ENCODE assay signal across 20 cellular contexts in genomic region chr2:72097276-72097675, GRCh38. TPM values are rescaled to one million over a fixed set of nuclear protein-coding genes. Genes with fewer than 3 reads are reported as not detected.
DNase-seq lines count a peak whose midpoint lies in the region; ATAC-seq, FAIRE-seq and TF ChIP-seq lines count a peak whose summit lies in the region.
"Had no signal": no experiment of that assay in that cellular context is flagged by ENCODE, and none has a peak within 500 bp of the region (broad histone marks: within the 10 kb centered on the region; RNA-seq: fewer than 3 reads in every experiment).

No MANE protein-coding gene starts in this region.

- no peaks in the 10 kb centered on the region for H4K20me1 ChIP-seq in HepG2 (ENCODE audit: insufficient read depth, low read length)
- H4K20me1 ChIP-seq: BLaER1 had no signal

- H3K79me2 ChIP-seq in HepG2 (ENCODE audit: insufficient read depth, low read length), result no peaks in the 10 kb centered on the region

- no TSS peak for BruUV-seq in HepG2 (replicated peaks; lab: Mats Ljungman, UMichigan)

- no peak overlapping the region for H3K4me3 ChIP-seq in HepG2 (replicated peaks in 1 of 3; ENCODE audit: insufficient read depth in 1 of 3, low read depth in 2 of 3, low read length in 3 of 3)
- H3K4me3 ChIP-seq in right lobe of liver, result no peak overlapping the region
- H3K4me3 ChIP-seq in vagina, result no peak overlapping the region
- H3K4me3 ChIP-seq: BLaER1, GM12878 had no signal

- H3K4me1 ChIP-seq in HepG2 (ENCODE audit: insufficient read depth, low read length) (no peaks in the 10 kb centered on the region), right lobe of liver (no peaks in the 10 kb centered on the region), vagina (no peaks in the 10 kb centered on the region)
- H3K4me1 ChIP-seq: BLaER1 had no signal

- no peak overlapping the region for H3K9ac ChIP-seq in HepG2 (ENCODE audit: insufficient read depth, low read depth, low read length)
- H3K9ac ChIP-seq: BLaER1 had no signal

- WGBS in HepG2 (ENCODE audit: low lambda C conversion rate), result 37% methylated on average over 8 of the region's 8 CpGs
- WGBS in right lobe of liver (ENCODE audit: insufficient coverage, low coverage, low lambda C conversion rate, missing lambda C conversion rate), result 50% methylated on average over 1 of the region's 8 CpGs

- H3K27me3 ChIP-seq in HepG2 (ENCODE audit: control insufficient read depth in 1 of 2, insufficient read depth in 2 of 2, low read length in 2 of 2) (peaks cover 2 to 43% of the 10 kb centered on the region in 2 experiments; a peak in 4 of 5 replicates), right lobe of liver (peaks cover 0 to 9% of the 10 kb centered on the region in 2 donors), vagina (no peaks in the 10 kb centered on the region)
- H3K27me3 ChIP-seq: BLaER1 had no signal

- no peak for TF ChIP-seq CTCF in HepG2 (CRISPR knock-in tag; IDR thresholded peaks at IDR 0.05)
- TF ChIP-seq CTCF in right lobe of liver (IDR thresholded peaks at IDR 0.05), result no peak
- TF ChIP-seq CTCF in vagina (IDR thresholded peaks at IDR 0.05), result no peak

- H2AFZ ChIP-seq in HepG2 (ENCODE audit: low read length), result no peak overlapping the region

- H3K27ac ChIP-seq in HepG2 (ENCODE audit: extremely low read length, insufficient read depth, low read length) (no peak overlapping the region), right lobe of liver (no peak overlapping the region), vagina (no peak overlapping the region)
- H3K27ac ChIP-seq: BLaER1 had no signal

- no peak for FAIRE-seq in HepG2 (lab: Jason Lieb, UNC)
- FAIRE-seq: GM12878, GM18507, HTR-8/SVneo had no signal

- TF ChIP-seq RAD21 in HepG2 (CRISPR knock-in tag; IDR thresholded peaks at IDR 0.05), result no peak

- no peaks in the 10 kb centered on the region for H3K36me3 ChIP-seq in HepG2 (replicated peaks in 1 of 2; ENCODE audit: control insufficient read depth in 1 of 2, insufficient read depth in 2 of 2, low read length in 2 of 2)
- no peaks in the 10 kb centered on the region for H3K36me3 ChIP-seq in right lobe of liver
- no peaks in the 10 kb centered on the region for H3K36me3 ChIP-seq in vagina
- H3K36me3 ChIP-seq: BLaER1 had no signal

- H3K4me2 ChIP-seq in HepG2 (ENCODE audit: low read depth, low read length), result no peak overlapping the region
- H3K4me2 ChIP-seq: BLaER1 had no signal

- no peaks in the 10 kb centered on the region for H3K9me3 ChIP-seq in HepG2 (ENCODE audit: low read length)
- no peaks in the 10 kb centered on the region for H3K9me3 ChIP-seq in right lobe of liver
- no peaks in the 10 kb centered on the region for H3K9me3 ChIP-seq in vagina
- H3K9me3 ChIP-seq: BLaER1 had no signal

- DNase-seq in HepG2 (ENCODE audit: low spot score) (no peak), right lobe of liver (no peak), ecto neural progenitor cell (ENCODE audit: low spot score) (peak; percentile 25), mesenteric fat pad (ENCODE audit: low spot score) (peak; percentile 60), vagina (ENCODE audit: extremely low spot score in 2 of 2) (peak; percentile 70 to 79), C1 segment of cervical spinal cord (lab: John Stamatoyannopoulos, UW) (no peak), DMS 273 (lab: John Stamatoyannopoulos, UW; ENCODE audit: unreplicated experiment) (no peak)
- DNase-seq in stimulated activated CD4-positive, alpha-beta T cell treated with anti-CD3 and anti-CD28 coated beads, Interleukin-1b, Interleukin-23, amount 100 ng/mL, for 48 hours, result no peak
- DNase-seq: 8988T; AML-193; CD4-positive, CD25-positive, alpha-beta regulatory T cell; DMS79; GOT3; HCEC 1CT; HFFc6 had no signal

- POLR2A ChIA-PET in HepG2 (lab: Yijun Ruan, JAX), result no interaction called here

- intact Hi-C loops in HepG2 (cut with micrococcal nuclease; ENCODE audit: unreplicated experiment), result no loop called here
- intact Hi-C loops in right lobe of liver (cut with DNase I), result no loop called here
- intact Hi-C loops in vagina (cut with DNase I), result no loop called here

- TF ChIP-seq EP300 in HepG2 (IDR thresholded peaks at IDR 0.05; ENCODE audit: low read depth in 2 of 2, low read length in 2 of 2) (no peak), HepG2 (CRISPR knock-in tag; IDR thresholded peaks at IDR 0.05; ENCODE audit: borderline replicate concordance) (no peak)

- in situ Hi-C loops in HepG2 (cut with HindIII; ENCODE audit: extremely low pct_ligation_motif_present, low pct_unique_long_range_greater_than_20kb), result no loop called here

- ATAC-seq in HepG2 (no peak), right lobe of liver (no peak)
- ATAC-seq: GM12878 had no signal

- TF ChIP-seq POLR2A in HepG2 (IDR thresholded peaks at IDR 0.05; ENCODE audit: insufficient read depth in 1 of 2, low read depth in 2 of 2, low read length in 2 of 2) (no peak), right lobe of liver (IDR thresholded peaks at IDR 0.05) (no peak), vagina (IDR thresholded peaks at IDR 0.05) (no peak)

- CTCF ChIA-PET in HepG2 (lab: Yijun Ruan, JAX; ENCODE audit: low intra/inter-chr PET ratio, low total read pairs), result no interaction called here

TF ChIP-seq in HepG2, 621 proteins besides CTCF, POLR2A, EP300 and RAD21:
- TF ChIP-seq CEBPB (IDR thresholded peaks at IDR 0.05; ENCODE audit: borderline replicate concordance, low read depth, low read length) (peak; percentile 42; the same call in 1 of the 2 replicates), SP4 (CRISPR knock-in tag; IDR thresholded peaks at IDR 0.05) (no peak), ATF7 (IDR thresholded peaks at IDR 0.05) (0 out of 2 replicates have a peak, but pooled peaks have one; percentile 24), ATF7 (CRISPR knock-in tag; IDR thresholded peaks at IDR 0.05) (no peak)
TF ChIP-seq in HepG2: peak in this region for 2.

RNA-seq across cellular contexts. Expression of gene CYP26B1, which starts 50.4 kb away (rescaled TPM):
- total RNA-seq in HepG2 (2016; rRNA removed; fragmentation: Illumina TruSeq; extraction: Trizol) (0.06 and 0.07 TPM in 2 replicates), right lobe of liver (1 to 10 TPM in 4 of 6 experiments, under 1 TPM in 2; 0.81 to 4.0 (median 1.8) TPM), mesenteric fat pad (41.9 TPM), vagina (6.9 TPM)
- total RNA-seq in HepG2 (2016; cell fraction: cytosol; rRNA removed; fragmentation: Illumina TruSeq; extraction: Trizol; ENCODE audit: low read depth), result not detected in 2 replicates
- total RNA-seq in HepG2 (2016; cell fraction: insoluble cytoplasmic fraction; rRNA removed; fragmentation: Illumina TruSeq; extraction: Trizol), result 0.32 TPM in 1 of 2 replicates, not detected in the other
- total RNA-seq in HepG2 (2016; cell fraction: membrane; rRNA removed; fragmentation: Illumina TruSeq; extraction: Trizol), result 0.09 TPM in 1 of 2 replicates, not detected in the other
- 0.12 and 0.13 TPM in 2 replicates for total RNA-seq in HepG2 (2016; cell fraction: nucleus; rRNA removed; fragmentation: Illumina TruSeq; extraction: Trizol)
- 0.04 and 0.05 TPM in 2 replicates for polyA plus RNA-seq in HepG2 (2011; rRNA removed)
- polyA plus RNA-seq in HepG2 (2011; cell fraction: cytosol; rRNA removed), result 0.03 and 0.09 TPM in 2 replicates
- 0.50 and 0.79 TPM in 2 replicates for polyA plus RNA-seq in HepG2 (2011; cell fraction: nucleus; rRNA removed)
- polyA plus RNA-seq in HepG2 (2012), result not detected in 2 replicates
- polyA plus RNA-seq in HepG2 (2016; cell fraction: cytosol; fragmentation: Illumina TruSeq; extraction: Trizol; ENCODE audit: low read depth), result not detected in 2 replicates
- 0.05 and 0.11 TPM in 2 replicates for polyA plus RNA-seq in HepG2 (2016; cell fraction: insoluble cytoplasmic fraction; fragmentation: Illumina TruSeq; extraction: Trizol; ENCODE audit: low read depth)
- polyA plus RNA-seq in HepG2 (2016; cell fraction: membrane; fragmentation: Illumina TruSeq; extraction: Trizol; ENCODE audit: low read depth), result 0.07 TPM in 1 of 2 replicates, not detected in the other
- 0.26 and 0.88 TPM in 2 replicates for polyA plus RNA-seq in HepG2 (2016; cell fraction: nucleus; fragmentation: Illumina TruSeq; extraction: Trizol; ENCODE audit: insufficient read depth, low read depth)
- 0.34 and 5.5 TPM in 2 replicates for polyA minus RNA-seq in HepG2 (2011; rRNA and poly(A)+ RNA removed; ENCODE audit: low replicate concordance)
- 0.18 TPM in 1 of 2 replicates, not detected in the other for polyA minus RNA-seq in HepG2 (2011; cell fraction: cytosol; rRNA and poly(A)+ RNA removed)
- polyA minus RNA-seq in HepG2 (2011; cell fraction: nucleus; rRNA and poly(A)+ RNA removed), result 0.25 and 0.26 TPM in 2 replicates
- total RNA-seq: CD4-positive, CD25-positive, alpha-beta regulatory T cell; G401; GM12878 had no signal
- polyA plus RNA-seq: CD4-positive, CD25-positive, alpha-beta regulatory T cell; GM12878 had no signal

Comparison
In these comparisons a context has a peak if more than half of its experiments do, and no peak if none do; other contexts are left out.
1. DNase-seq: peak in ecto neural progenitor cell (single experiment), mesenteric fat pad (single experiment) and vagina (2 of 2); none in HepG2 (single experiment), right lobe of liver (0 of 3), C1 segment of cervical spinal cord (0 of 14), stimulated activated CD4-positive, alpha-beta T cell treated with anti-CD3 and anti-CD28 coated beads, Interleukin-1b, Interleukin-23, amount 100 ng/mL, for 48 hours (single experiment) and DMS 273 (single experiment).